ENCODE assay signal across 10 cellular contexts in genomic region chr2:16635796-16636699, GRCh38. TPM values are rescaled to one million over a fixed set of nuclear protein-coding genes. Genes with fewer than 3 reads are reported as not detected.
A peak's percentile ranks its signal among the peaks of the same experiment; 100 is the strongest.
DNase-seq lines count a peak whose midpoint lies in the region; TF ChIP-seq lines count a peak whose summit lies in the region.
"Had no signal": no experiment of that assay in that cellular context is flagged by ENCODE, and none has a peak within 500 bp of the region (broad histone marks: within the 10 kb centered on the region; RNA-seq: fewer than 3 reads in every experiment).

No MANE protein-coding gene starts in this region.

- no peak overlapping the region for H2AFZ ChIP-seq in OCI-LY1 (ENCODE audit: low read length)
- H2AFZ ChIP-seq in smooth muscle cell (ENCODE audit: low read depth): no peak overlapping the region

- H3K27me3 ChIP-seq in OCI-LY1 (ENCODE audit: insufficient read depth, low read length): no peaks in the 10 kb centered on the region
- no peaks in the 10 kb centered on the region for H3K27me3 ChIP-seq in smooth muscle cell (ENCODE audit: low read depth)

- peaks cover 41% of the 10 kb centered on the region for H3K4me1 ChIP-seq in OCI-LY1 (ENCODE audit: insufficient read depth, low read length, severe bottlenecking)
- peaks cover 11% of the 10 kb centered on the region for H3K4me1 ChIP-seq in smooth muscle cell (ENCODE audit: low read depth)

- no peak overlapping the region for H3K4me3 ChIP-seq in OCI-LY1 (ENCODE audit: low read depth, low read length, poor library complexity, severe bottlenecking)
- H3K4me3 ChIP-seq in smooth muscle cell: no peak overlapping the region

- peak; percentile 13 for DNase-seq in NCI-H1105 treated with DMSO at 0.1 percent for 48 hours (lab: John Stamatoyannopoulos, UW)
- no peak for DNase-seq in NCI-H1105 (lab: John Stamatoyannopoulos, UW)
- DNase-seq in fibroblast of peridontal ligament (ENCODE audit: extremely low read depth): peak; percentile 54
- no peak for DNase-seq in smooth muscle cell (lab: John Stamatoyannopoulos, UW; ENCODE audit: unreplicated experiment)
- no peak for DNase-seq in 8988T
- no peak for DNase-seq in NAMALWA (ENCODE audit: low spot score)
- no peak for DNase-seq in CD1c-positive myeloid dendritic cell (ENCODE audit: extremely low spot score)
- DNase-seq: activated CD4-positive, alpha-beta memory T cell treated with anti-CD3 and anti-CD28 coated beads, Interleukin-2, amount 10 ng/mL, durations not matched to agents 7 days and 5 days; effector CD8-positive, alpha-beta T cell had no signal

- H4K20me1 ChIP-seq in OCI-LY1 (ENCODE audit: insufficient read depth, low read length) (no peaks in the 10 kb centered on the region), smooth muscle cell (ENCODE audit: low read depth) (no peaks in the 10 kb centered on the region)

- no peaks in the 10 kb centered on the region for H3K9me2 ChIP-seq in OCI-LY1 (ENCODE audit: low read depth, low read length)

- peak; percentile 13; the same call in 1 of the 2 replicates for TF ChIP-seq CTCF in OCI-LY1 (IDR thresholded peaks at IDR 0.05; ENCODE audit: low read length)
- no peak for TF ChIP-seq CTCF in smooth muscle cell (IDR thresholded peaks at IDR 0.05; ENCODE audit: borderline replicate concordance, insufficient read depth, poor library complexity, severe bottlenecking)

- H3K36me3 ChIP-seq in OCI-LY1 (ENCODE audit: insufficient read depth, low read length): peaks cover 5% of the 10 kb centered on the region
- no peaks in the 10 kb centered on the region for H3K36me3 ChIP-seq in smooth muscle cell (ENCODE audit: low read depth)

- H3K79me2 ChIP-seq in OCI-LY1 (ENCODE audit: insufficient read depth, low read length): no peaks in the 10 kb centered on the region
- no peaks in the 10 kb centered on the region for H3K79me2 ChIP-seq in smooth muscle cell (ENCODE audit: low read depth)

- H3K9me3 ChIP-seq in OCI-LY1 (ENCODE audit: low read length) (no peaks in the 10 kb centered on the region), smooth muscle cell (replicated peaks; ENCODE audit: low read depth) (no peaks in the 10 kb centered on the region)

- peak overlapping the region; percentile 39 for H3K4me2 ChIP-seq in OCI-LY1 (ENCODE audit: low read length)
- H3K4me2 ChIP-seq in smooth muscle cell: peak overlapping the region; percentile 63

- 26% methylated on average over 15 of the region's 15 CpGs for WGBS in smooth muscle cell (ENCODE audit: low lambda C conversion rate)

- H3F3A ChIP-seq in OCI-LY1 (ENCODE audit: insufficient read depth, low read length): no peaks in the 10 kb centered on the region
- H3F3A ChIP-seq in smooth muscle cell (ENCODE audit: low read depth): peaks cover 11% of the 10 kb centered on the region

- H3K9ac ChIP-seq in OCI-LY1 (ENCODE audit: low read length): no peak overlapping the region; the same call in 1 of the 2 replicates
- no peak overlapping the region for H3K9ac ChIP-seq in smooth muscle cell (ENCODE audit: low read depth)

- peak overlapping the region; percentile 18 for H3K27ac ChIP-seq in OCI-LY1 (ENCODE audit: low read depth, low read length, poor library complexity, severe bottlenecking)
- peak overlapping the region; percentile 66 for H3K27ac ChIP-seq in smooth muscle cell (ENCODE audit: low read depth)

RNA-seq across cellular contexts. Expression of gene CYRIA, which starts 29.6 kb away (rescaled TPM):
- total RNA-seq in smooth muscle cell: 5.8 and 6.3 TPM in 2 replicates
- polyA plus RNA-seq in smooth muscle cell: 1.7 and 4.1 TPM in 2 replicates

Comparison
In these comparisons a context has a peak if more than half of its experiments do, and no peak if none do; other contexts are left out.
1. DNase-seq: peak in NCI-H1105 treated with DMSO at 0.1 percent for 48 hours (single experiment) and fibroblast of peridontal ligament (single experiment); none in NCI-H1105 (single experiment), smooth muscle cell (single experiment), 8988T (single experiment), NAMALWA (single experiment) and CD1c-positive myeloid dendritic cell (single experiment).